8 cellular contexts compared by ENCODE assay signal in genomic region chr9:124861342-124862229, GRCh38. TPM values are rescaled to one million over a fixed set of nuclear protein-coding genes. Genes with fewer than 3 reads are reported as not detected.
DNase-seq lines count a peak whose midpoint lies in the region; ATAC-seq, FAIRE-seq and TF ChIP-seq lines count a peak whose summit lies in the region.

Gene ARPC5L, plus strand, starts transcription at chr9:124862130. Its CDS starts 7,161 bp downstream, at chr9:124869291.
Gene RPL35, minus strand, starts transcription at chr9:124861957. Its CDS starts 45 bp downstream, at chr9:124861912.

- H3K36me3 ChIP-seq in iPS-20b (ENCODE audit: insufficient read depth, low read depth, low read length) (peaks cover 48% of the 10 kb centered on the region), small intestine (ENCODE audit: control insufficient read depth in 2 of 2, insufficient read depth in 2 of 2, low read length in 2 of 2) (peaks cover 5 to 29% of the 10 kb centered on the region in 2 donors)

- no peak for FAIRE-seq in small intestine (lab: Jason Lieb, UNC)

- H3K4me1 ChIP-seq in iPS-20b (ENCODE audit: insufficient read depth, low read length) (peaks cover 5% of the 10 kb centered on the region), small intestine (ENCODE audit: control insufficient read depth in 2 of 2, insufficient read depth in 1 of 2, low read depth in 1 of 2, low read length in 1 of 2) (no peaks in the 10 kb centered on the region)

- H3K27ac ChIP-seq in VCaP = peak within 1 kb of the TSS; percentile 93
- H3K27ac ChIP-seq in iPS-20b (ENCODE audit: low read length) = peak within 1 kb of the TSS; percentile 83
- H3K27ac ChIP-seq in small intestine (ENCODE audit: low read depth in 1 of 2, low read length in 1 of 2) = peak within 1 kb of the TSS; percentile 69 to 94

- no peaks in the 10 kb centered on the region for H3K9me3 ChIP-seq in iPS-20b (ENCODE audit: insufficient read depth, low read depth, low read length)
- H3K9me3 ChIP-seq in small intestine (ENCODE audit: control insufficient read depth, low read depth) = no peaks in the 10 kb centered on the region

- H3K27me3 ChIP-seq in iPS-20b (ENCODE audit: insufficient read depth, low read length) (no peaks in the 10 kb centered on the region), small intestine (ENCODE audit: control insufficient read depth in 2 of 2, insufficient read depth in 2 of 2, low read length in 2 of 2) (no peaks in the 10 kb centered on the region)

- 0 to 1% (median 0%) methylated on average over 85 to 92 of the region's 92 CpGs for WGBS in small intestine, 3 donors

- TF ChIP-seq CTCF in VCaP (conservative IDR thresholded peaks at IDR 0.05) = peak; percentile 38

- peak; percentile 90 for ATAC-seq in GM18909 (IDR thresholded peaks at IDR 0.05; ENCODE audit: poor library complexity, unreplicated experiment)
- peak; percentile 92 for ATAC-seq in HG03159 (IDR thresholded peaks at IDR 0.05; ENCODE audit: unreplicated experiment)

- in situ Hi-C loops in T47D (cut with HindIII; ENCODE audit: low pct_unique_long_range_greater_than_20kb, low sequenced_read_pairs) = no loop called here

- H3K9ac ChIP-seq in iPS-20b (ENCODE audit: low read depth, low read length) = peak within 1 kb of the TSS; percentile 96

- peak within 1 kb of the TSS; percentile 94 for H3K4me3 ChIP-seq in iPS-20b (ENCODE audit: low read length)
- H3K4me3 ChIP-seq in small intestine (ENCODE audit: low read depth in 1 of 2, low read length in 2 of 2) = peak within 1 kb of the TSS; percentile 67 to 71

- DNase-seq in AG08395 (ENCODE audit: low spot score) (peak; percentile 99), NCI-H2196 treated with DMSO at 0.1 percent for 48 hours (lab: John Stamatoyannopoulos, UW; ENCODE audit: unreplicated experiment) (peak; percentile 87), T47D (ENCODE audit: low read depth in 1 of 2, low spot score in 1 of 2) (peak; percentile 97), small intestine (peak; percentile 95)

RNA-seq across cellular contexts. Expression of gene ARPC5L, which starts in this region (rescaled TPM):
- polyA plus RNA-seq in small intestine = 10 to 100 TPM; 53.5 to 55.7 (median 53.8) TPM

RNA-seq across cellular contexts. Expression of gene RPL35, which starts in this region (rescaled TPM):
- 1,000 to 10,000 TPM; 2,258 to 5,100 (median 3,355) TPM for polyA plus RNA-seq in small intestine

Comparison
In these comparisons a context has a peak if more than half of its experiments do, and no peak if none do; other contexts are left out.
1. Peak in every context shown above with its lines: DNase-seq, ATAC-seq, H3K4me3 ChIP-seq and H3K27ac ChIP-seq.